Comparison of ENCODE assay signal across 28 cellular contexts in the genomic region with DNA sequence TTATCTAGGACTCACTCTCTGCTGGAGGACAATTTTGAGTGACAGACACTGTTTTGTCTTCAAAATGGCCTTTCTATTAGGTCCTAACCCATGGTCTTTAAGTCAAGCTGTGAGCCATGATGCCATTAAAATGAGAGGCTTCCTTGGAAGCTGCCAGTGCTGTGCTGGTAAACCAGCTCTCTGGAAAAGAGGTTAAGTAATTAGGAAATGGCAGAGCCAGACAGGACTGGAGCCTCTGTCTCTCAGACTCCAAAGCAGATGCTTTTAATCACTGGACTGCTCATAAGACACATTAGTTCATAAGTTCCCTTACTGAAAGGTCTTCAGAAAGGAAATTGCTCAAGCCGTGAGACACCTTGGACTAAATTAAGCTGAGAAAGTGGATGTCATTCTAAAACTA. TPM values are rescaled to one million over a fixed set of nuclear protein-coding genes. Genes with fewer than 3 reads are reported as not detected.
"Had no signal": no experiment of that assay in that cellular context is flagged by ENCODE, and none has a peak within 500 bp of the region (broad histone marks: within the 10 kb centered on the region; RNA-seq: fewer than 3 reads in every experiment).

No MANE protein-coding gene starts in this region.

- H3K4me3 Mint-ChIP-seq: activated naive CD8-positive, alpha-beta T cell; central memory CD8-positive, alpha-beta T cell; immature natural killer cell; natural killer cell had no signal

- H3K27me3 Mint-ChIP-seq: central memory CD8-positive, alpha-beta T cell had no signal

- DNase-seq: activated CD4-positive, alpha-beta T cell treated with anti-CD3 and anti-CD28 coated beads for 4 hours; activated CD4-positive, alpha-beta T cell treated with anti-CD3 and anti-CD28 coated beads, Interleukin-2, amount 50 U/mL, for 4 hours; activated effector memory CD4-positive, alpha-beta T cell treated with Interleukin-2 at 50 U/mL for 16 hours; activated naive CD4-positive, alpha-beta T cell treated with Interleukin-2 at 50 U/mL for 16 hours; anterior cingulate cortex; colonic mucosa; effector CD8-positive, alpha-beta T cell; esophagus squamous epithelium; head of caudate nucleus; hypothalamus; immature natural killer cell; kidney; mesendoderm; natural killer cell; right cardiac atrium; spleen; stimulated activated naive CD4-positive, alpha-beta T cell; tibial artery had no signal

- H3K27ac Mint-ChIP-seq: activated naive CD8-positive, alpha-beta T cell; immature natural killer cell; natural killer cell had no signal

- ATAC-seq: natural killer cell, right cardiac atrium had no signal

- H3K4me1 Mint-ChIP-seq: central memory CD8-positive, alpha-beta T cell; immature natural killer cell; natural killer cell had no signal

- H3K36me3 Mint-ChIP-seq: activated naive CD8-positive, alpha-beta T cell; immature natural killer cell had no signal

- H3K4me3 ChIP-seq: colonic mucosa, esophagus squamous epithelium, lung, spleen, suprapubic skin, tibial artery had no signal

- H3K9me3 Mint-ChIP-seq: central memory CD8-positive, alpha-beta T cell had no signal

RNA-seq across cellular contexts. Expression of a gene that starts 25.8 kb away (rescaled TPM):
- total RNA-seq: bronchial epithelial cell; colonic mucosa; dermis microvascular lymphatic vessel endothelial cell; fibroblast of villous mesenchyme; kidney; mononuclear cell; natural killer cell; pulmonary artery endothelial cell; right cardiac atrium; spleen; suprapubic skin; T-helper 2 cell treated with Interferon-gamma antibody and Interleukin-4, amounts not matched to agents 100 ng/mL and 5 ng/mL, for 36 hours had no signal
